In the genomic region with DNA sequence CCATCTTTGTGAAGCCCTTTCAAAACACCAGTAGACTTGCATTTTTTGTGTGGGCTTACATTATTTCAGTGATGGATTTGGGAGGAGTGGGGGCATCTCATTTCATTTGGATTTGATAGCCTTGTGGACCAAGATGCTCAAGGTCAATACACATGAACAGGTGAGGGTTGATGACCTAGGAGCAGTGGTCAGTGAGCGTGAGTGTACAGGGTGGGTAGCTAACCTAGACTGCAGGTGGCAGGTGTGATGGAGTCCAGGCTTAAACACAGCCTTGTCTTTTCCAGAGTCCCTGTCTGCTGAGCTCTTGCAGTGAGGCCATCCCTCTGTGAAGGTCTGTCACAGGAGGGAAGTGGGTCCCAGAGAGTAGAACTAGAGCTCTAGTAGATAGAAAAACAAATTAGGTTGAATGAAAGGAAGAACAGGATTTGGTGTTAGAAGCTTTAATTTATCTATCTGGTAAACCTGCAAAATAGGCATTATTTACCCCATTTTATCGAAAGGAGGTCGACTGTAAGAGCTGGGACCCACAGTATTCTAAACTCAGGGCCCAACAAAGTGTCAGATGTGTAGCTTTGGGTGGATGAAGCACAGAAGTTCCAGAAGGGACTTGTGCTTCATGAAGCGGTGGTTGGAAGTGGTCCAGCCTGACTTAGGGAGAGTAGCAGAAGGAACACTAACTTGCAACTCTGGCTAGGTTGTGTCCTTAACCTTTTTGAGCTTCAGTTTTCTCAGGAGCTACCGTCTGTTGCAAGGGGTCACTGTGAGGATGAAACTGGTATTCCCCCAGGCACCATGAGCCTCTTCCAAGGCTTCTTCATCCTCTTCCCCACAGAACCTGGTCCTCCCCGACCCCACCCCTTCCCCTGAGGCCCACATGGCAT, we compare ENCODE assay signal across 13 cellular contexts. TPM values are rescaled to one million over a fixed set of nuclear protein-coding genes. Genes with fewer than 3 reads are reported as not detected.
DNase-seq lines count a peak whose midpoint lies in the region; ATAC-seq and TF ChIP-seq lines count a peak whose summit lies in the region.
"Had no signal": no experiment of that assay in that cellular context is flagged by ENCODE, and none has a peak within 500 bp of the region (broad histone marks: within the 10 kb centered on the region; RNA-seq: fewer than 3 reads in every experiment).

No MANE protein-coding gene starts in this region.

- POLR2A ChIA-PET in activated CD8-positive, alpha-beta T cell treated with anti-CD3 and anti-CD28 coated beads, Interleukin-2, amount 10 ng/mL, durations not matched to agents 7 days and 5 days (lab: Charles Lee) = interaction anchor here (1.0 to 2.0 kb wide), 6 partner anchors 13 to 50 kb away, joined by 3 to 17 read pairs (median 4); a partner anchor contains a TSS

- H3K79me2 ChIP-seq in DND-41 (ENCODE audit: insufficient read depth, low read length) = no peaks in the 10 kb centered on the region

- no peak overlapping the region for H3K4me3 Mint-ChIP-seq in CD4-positive, CD25-positive, alpha-beta regulatory T cell
- no peak overlapping the region for H3K4me3 Mint-ChIP-seq in activated CD8-positive, alpha-beta T cell treated with anti-CD3 and anti-CD28 coated beads, Interleukin-2, amount 10 ng/mL, durations not matched to agents 7 days and 5 days
- no peak overlapping the region for H3K4me3 Mint-ChIP-seq in memory B cell

- ATAC-seq in CD4-positive, CD25-positive, alpha-beta regulatory T cell (ENCODE audit: low read depth in 2 of 2) = no peak
- peak; percentile 21; the same call in 2 of the 3 replicates for ATAC-seq in DND-41 (ENCODE audit: insufficient read depth, low read depth)
- no peak for ATAC-seq in activated CD8-positive, alpha-beta T cell treated with anti-CD3 and anti-CD28 coated beads, Interleukin-2, amount 10 ng/mL, durations not matched to agents 7 days and 5 days
- no peak for ATAC-seq in memory B cell (ENCODE audit: low read depth)
- no peak for ATAC-seq in GM19035 (IDR thresholded peaks at IDR 0.05; ENCODE audit: unreplicated experiment)

- CTCF ChIA-PET in activated CD8-positive, alpha-beta T cell treated with anti-CD3 and anti-CD28 coated beads, Interleukin-2, amount 10 ng/mL, durations not matched to agents 7 days and 5 days (lab: Charles Lee) = interaction anchor here (0.7 to 14.8 kb wide), 30 partner anchors 8 to 608 kb away, joined by 3 to 552 read pairs (median 6); a partner anchor contains a TSS

- peaks cover 0 to 11% (median 5%) of the 10 kb centered on the region in 4 donors for H3K4me1 Mint-ChIP-seq in CD4-positive, CD25-positive, alpha-beta regulatory T cell
- H3K4me1 Mint-ChIP-seq in activated CD8-positive, alpha-beta T cell treated with anti-CD3 and anti-CD28 coated beads, Interleukin-2, amount 10 ng/mL, durations not matched to agents 7 days and 5 days (ENCODE audit: low read depth) = peaks cover 12% of the 10 kb centered on the region
- H3K4me1 Mint-ChIP-seq in memory B cell = peaks cover 29% of the 10 kb centered on the region

- H3K36me3 ChIP-seq in CD4-positive, CD25-positive, alpha-beta regulatory T cell (ENCODE audit: control insufficient read depth, insufficient read depth, low read length) = peaks cover 49% of the 10 kb centered on the region
- peaks cover 58% of the 10 kb centered on the region for H3K36me3 ChIP-seq in DND-41 (ENCODE audit: insufficient read depth, low read length)

- peaks cover 4% of the 10 kb centered on the region; the same call in 1 of the 2 replicates for H4K20me1 ChIP-seq in DND-41 (ENCODE audit: insufficient read depth, low read length)

- H3K27me3 Mint-ChIP-seq in CD4-positive, CD25-positive, alpha-beta regulatory T cell = no peaks in the 10 kb centered on the region
- H3K27me3 Mint-ChIP-seq in activated CD8-positive, alpha-beta T cell treated with anti-CD3 and anti-CD28 coated beads, Interleukin-2, amount 10 ng/mL, durations not matched to agents 7 days and 5 days (ENCODE audit: low read depth) = no peaks in the 10 kb centered on the region
- H3K27me3 Mint-ChIP-seq in memory B cell = no peaks in the 10 kb centered on the region

- no peak overlapping the region for H3K4me3 ChIP-seq in CD4-positive, CD25-positive, alpha-beta regulatory T cell (ENCODE audit: low read depth, low read length)
- no peak overlapping the region for H3K4me3 ChIP-seq in DND-41 (ENCODE audit: low read depth in 1 of 2, low read length in 2 of 2)
- H3K4me3 ChIP-seq: adrenal gland, smooth muscle cell, suprapubic skin had no signal

- H3K36me3 Mint-ChIP-seq in CD4-positive, CD25-positive, alpha-beta regulatory T cell = peaks cover 16% of the 10 kb centered on the region
- H3K36me3 Mint-ChIP-seq in activated CD8-positive, alpha-beta T cell treated with anti-CD3 and anti-CD28 coated beads, Interleukin-2, amount 10 ng/mL, durations not matched to agents 7 days and 5 days (ENCODE audit: low read depth) = peaks cover 41% of the 10 kb centered on the region
- peaks cover 9% of the 10 kb centered on the region for H3K36me3 Mint-ChIP-seq in memory B cell

- H3K27ac Mint-ChIP-seq in CD4-positive, CD25-positive, alpha-beta regulatory T cell = peak overlapping the region in 2 of 3 donors; percentile 59 to 80
- peak overlapping the region; percentile 72 for H3K27ac Mint-ChIP-seq in activated CD8-positive, alpha-beta T cell treated with anti-CD3 and anti-CD28 coated beads, Interleukin-2, amount 10 ng/mL, durations not matched to agents 7 days and 5 days
- peak overlapping the region; percentile 77 for H3K27ac Mint-ChIP-seq in memory B cell

- no peaks in the 10 kb centered on the region for H3K9me3 Mint-ChIP-seq in CD4-positive, CD25-positive, alpha-beta regulatory T cell
- H3K9me3 Mint-ChIP-seq in activated CD8-positive, alpha-beta T cell treated with anti-CD3 and anti-CD28 coated beads, Interleukin-2, amount 10 ng/mL, durations not matched to agents 7 days and 5 days (ENCODE audit: insufficient read depth) = no peaks in the 10 kb centered on the region
- H3K9me3 Mint-ChIP-seq in memory B cell = no peaks in the 10 kb centered on the region

- H2AFZ ChIP-seq in DND-41 (ENCODE audit: low read depth, low read length) = no peak overlapping the region

- peaks cover 3% of the 10 kb centered on the region for H3K4me1 ChIP-seq in CD4-positive, CD25-positive, alpha-beta regulatory T cell (ENCODE audit: control insufficient read depth, insufficient read depth, low read length, poor library complexity, severe bottlenecking)
- no peaks in the 10 kb centered on the region for H3K4me1 ChIP-seq in DND-41 (ENCODE audit: insufficient read depth, low read length)

- no peak overlapping the region for H3K4me2 ChIP-seq in DND-41 (ENCODE audit: insufficient read depth, low read length)
- H3K4me2 ChIP-seq: smooth muscle cell had no signal

- no peak for DNase-seq in CD4-positive, CD25-positive, alpha-beta regulatory T cell
- DNase-seq in DND-41 = no peak
- DNase-seq in activated CD8-positive, alpha-beta T cell treated with anti-CD3 and anti-CD28 coated beads, Interleukin-2, amount 10 ng/mL, durations not matched to agents 7 days and 5 days = no peak
- no peak for DNase-seq in memory B cell (ENCODE audit: low spot score in 2 of 2)
- no peak for DNase-seq in activated CD4-positive, CD25-positive, alpha-beta regulatory T cell treated with anti-CD3 and anti-CD28 coated beads, Interleukin-2, amount 50 U/mL, for 72 hours
- no peak for DNase-seq in pons (ENCODE audit: low spot score)

- no peak for TF ChIP-seq CTCF in DND-41 (IDR thresholded peaks at IDR 0.05; ENCODE audit: borderline replicate concordance, extremely low read depth, low read length, poor library complexity, severe bottlenecking)

- H3K9ac ChIP-seq in DND-41 (ENCODE audit: low read depth, low read length) = no peak overlapping the region

- no peak overlapping the region for H3K27ac ChIP-seq in CD4-positive, CD25-positive, alpha-beta regulatory T cell (ENCODE audit: insufficient read depth, low read length, poor library complexity, severe bottlenecking)
- H3K27ac ChIP-seq in DND-41 (ENCODE audit: low read length) = no peak overlapping the region
- H3K27ac ChIP-seq: adrenal gland, neutrophil, suprapubic skin had no signal

- no peaks in the 10 kb centered on the region for H3K9me3 ChIP-seq in CD4-positive, CD25-positive, alpha-beta regulatory T cell (ENCODE audit: control insufficient read depth in 2 of 2, low read length in 2 of 2)
- no peaks in the 10 kb centered on the region for H3K9me3 ChIP-seq in DND-41 (ENCODE audit: insufficient read depth, low read length, severe bottlenecking)
- H3K9me3 ChIP-seq: adrenal gland, neutrophil, suprapubic skin had no signal

- H3K27me3 ChIP-seq in CD4-positive, CD25-positive, alpha-beta regulatory T cell (ENCODE audit: control insufficient read depth, insufficient read depth, low read length) = no peaks in the 10 kb centered on the region
- H3K27me3 ChIP-seq in DND-41 (ENCODE audit: insufficient read depth, low read length, poor library complexity) = no peaks in the 10 kb centered on the region
- H3K27me3 ChIP-seq: adrenal gland, neutrophil, suprapubic skin had no signal

RNA-seq across cellular contexts. Expression of a gene that starts 18.2 kb away (rescaled TPM):
- 4.5 TPM for total RNA-seq in CD4-positive, CD25-positive, alpha-beta regulatory T cell
- polyA plus RNA-seq in CD4-positive, CD25-positive, alpha-beta regulatory T cell = 1 to 10 TPM in 2 of 4 donors, under 1 TPM in 2; 0.27 to 3.4 (median 1.4) TPM
- 1 to 10 TPM; 4.3 to 5.2 TPM for total RNA-seq in activated CD8-positive, alpha-beta T cell treated with anti-CD3 and anti-CD28 coated beads, Interleukin-2, amount 10 ng/mL, durations not matched to agents 7 days and 5 days
- total RNA-seq: smooth muscle cell had no signal
- polyA plus RNA-seq: smooth muscle cell had no signal

RNA-seq across cellular contexts. Expression of a gene that starts 23.1 kb away (rescaled TPM):
- total RNA-seq in CD4-positive, CD25-positive, alpha-beta regulatory T cell = 122 TPM
- polyA plus RNA-seq in CD4-positive, CD25-positive, alpha-beta regulatory T cell = 10 to 100 TPM in 2 of 4 donors, 1 to 10 TPM in 2; 8.1 to 11.7 (median 10.2) TPM
- total RNA-seq in activated CD8-positive, alpha-beta T cell treated with anti-CD3 and anti-CD28 coated beads, Interleukin-2, amount 10 ng/mL, durations not matched to agents 7 days and 5 days = 100 to 1,000 TPM; 106 to 108 TPM

RNA-seq across cellular contexts. Expression of a gene that starts 28.9 kb away (rescaled TPM):
- total RNA-seq in CD4-positive, CD25-positive, alpha-beta regulatory T cell = not detected
- polyA plus RNA-seq in CD4-positive, CD25-positive, alpha-beta regulatory T cell = under 1 TPM in 1 of 4 donors, not detected in 3; 0.21 TPM
- under 1 TPM; 0.13 to 0.44 TPM for total RNA-seq in activated CD8-positive, alpha-beta T cell treated with anti-CD3 and anti-CD28 coated beads, Interleukin-2, amount 10 ng/mL, durations not matched to agents 7 days and 5 days
- total RNA-seq: adrenal gland, MCF 10A, smooth muscle cell had no signal
- polyA plus RNA-seq: esophagus had no signal

RNA-seq across cellular contexts. Expression of a gene that starts 50.5 kb away (rescaled TPM):
- total RNA-seq in CD4-positive, CD25-positive, alpha-beta regulatory T cell = not detected
- under 1 TPM in 1 of 4 donors, not detected in 3; 0.44 TPM for polyA plus RNA-seq in CD4-positive, CD25-positive, alpha-beta regulatory T cell
- total RNA-seq in activated CD8-positive, alpha-beta T cell treated with anti-CD3 and anti-CD28 coated beads, Interleukin-2, amount 10 ng/mL, durations not matched to agents 7 days and 5 days = under 1 TPM in 1 of 2 experiments, not detected in 1; 0.21 TPM
